ENCODE assay signal across 20 cellular contexts in the genomic region with DNA sequence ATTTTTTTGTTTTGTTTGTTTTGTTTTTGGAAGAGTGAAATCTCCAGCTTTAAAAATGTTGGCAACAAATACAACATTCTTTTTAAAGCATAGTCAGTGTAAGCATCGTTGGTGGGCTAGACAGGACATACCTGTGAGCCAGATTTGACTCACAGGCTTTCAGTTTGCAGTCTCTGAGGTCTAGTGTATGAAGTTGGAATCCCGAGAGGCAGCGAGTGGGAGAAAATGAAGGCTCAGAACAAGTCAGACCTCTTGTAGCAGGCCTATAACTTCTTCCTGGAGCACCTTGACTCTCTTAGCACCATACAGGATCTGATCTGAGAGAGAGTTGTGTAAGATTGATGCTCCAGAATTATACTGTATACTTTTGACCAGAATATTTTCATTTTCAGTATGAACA.
DNase-seq lines count a peak whose midpoint lies in the region; ATAC-seq, FAIRE-seq and TF ChIP-seq lines count a peak whose summit lies in the region.
"Had no signal": no experiment of that assay in that cellular context is flagged by ENCODE, and none has a peak within 500 bp of the region (broad histone marks: within the 10 kb centered on the region; RNA-seq: fewer than 3 reads in every experiment).

No MANE protein-coding gene starts in this region.

- BruUV-seq in Caco-2 (replicated peaks; lab: Mats Ljungman, UMichigan) = no TSS peak

- peaks cover 6% of the 10 kb centered on the region for H3K9me3 Mint-ChIP-seq in Caco-2 (ENCODE audit: unreplicated experiment)
- H3K9me3 Mint-ChIP-seq: CD4-positive, alpha-beta T cell; H9 had no signal

- CTCF ChIA-PET in Caco-2 (lab: Charles Lee) = no interaction called here

- no peak overlapping the region for H3K27ac Mint-ChIP-seq in Caco-2 (ENCODE audit: unreplicated experiment)
- H3K27ac Mint-ChIP-seq: CD4-positive, alpha-beta T cell; H9 had no signal

- no peak overlapping the region for H3K4me3 Mint-ChIP-seq in Caco-2 (ENCODE audit: unreplicated experiment)
- H3K4me3 Mint-ChIP-seq: CD4-positive, alpha-beta T cell; H9 had no signal

- H3K27me3 Mint-ChIP-seq in Caco-2 (ENCODE audit: insufficient read depth, unreplicated experiment) = no peaks in the 10 kb centered on the region
- H3K27me3 Mint-ChIP-seq: CD4-positive, alpha-beta T cell had no signal

- H3K4me1 ChIP-seq in body of pancreas = no peaks in the 10 kb centered on the region
- no peaks in the 10 kb centered on the region for H3K4me1 ChIP-seq in Caco-2
- H3K4me1 ChIP-seq: A549 had no signal

- no peaks in the 10 kb centered on the region for H3K27me3 ChIP-seq in bronchial epithelial cell (ENCODE audit: control insufficient read depth, insufficient read depth, low read length)
- no peaks in the 10 kb centered on the region for H3K27me3 ChIP-seq in body of pancreas
- no peaks in the 10 kb centered on the region for H3K27me3 ChIP-seq in Caco-2 (replicated peaks; ENCODE audit: control insufficient read depth, insufficient read depth, low read length)

- H3K27ac ChIP-seq in body of pancreas = no peak overlapping the region
- H3K27ac ChIP-seq: 22Rv1, A549, C4-2B, HL-60, KMS-11 had no signal

- peaks cover 34% of the 10 kb centered on the region for H3K36me3 Mint-ChIP-seq in Caco-2 (ENCODE audit: insufficient read depth, unreplicated experiment)

- no peaks in the 10 kb centered on the region for H3K4me1 Mint-ChIP-seq in Caco-2 (ENCODE audit: low read depth, unreplicated experiment)

- FAIRE-seq in bronchial epithelial cell (lab: Jason Lieb, UNC) = no peak
- FAIRE-seq: A549 had no signal

- H3K9me3 ChIP-seq in body of pancreas = no peaks in the 10 kb centered on the region
- H3K9me3 ChIP-seq in Caco-2 = no peaks in the 10 kb centered on the region
- H3K9me3 ChIP-seq: A549 had no signal

- WGBS in body of pancreas, 2 donors = 54 to 61% methylated on average over 3 of the region's 3 CpGs

- intact Hi-C loops in body of pancreas (cut with DNase I) (no loop called here), Caco-2 (cut with micrococcal nuclease; ENCODE audit: unreplicated experiment) (no loop called here)

- POLR2A ChIA-PET in Caco-2 (lab: Charles Lee) = no interaction called here

- TF ChIP-seq POLR2A in body of pancreas (IDR thresholded peaks at IDR 0.05) = no peak

- no peaks in the 10 kb centered on the region for H3K36me3 ChIP-seq in bronchial epithelial cell (ENCODE audit: control insufficient read depth, insufficient read depth, low read length)
- H3K36me3 ChIP-seq in body of pancreas (replicated peaks in 1 of 2; ENCODE audit: insufficient read depth in 1 of 2, low read depth in 2 of 2) = no peaks in the 10 kb centered on the region
- no peaks in the 10 kb centered on the region for H3K36me3 ChIP-seq in Caco-2 (ENCODE audit: control insufficient read depth, insufficient read depth, low read length)

- peak; percentile 61 for DNase-seq in GM12865 (ENCODE audit: low read depth)
- DNase-seq in bronchial epithelial cell (ENCODE audit: low read depth) = peak; percentile 3
- DNase-seq in central memory CD4-positive, alpha-beta T cell = no peak
- DNase-seq in body of pancreas = no peak
- no peak for DNase-seq in Caco-2
- DNase-seq: AML-193; CD4-positive, alpha-beta T cell; DMS153; DMS79; GDM1; GOT3; H9 had no signal

- peak; percentile 40 for ATAC-seq in HG02798 (IDR thresholded peaks at IDR 0.05; ENCODE audit: poor library complexity, unreplicated experiment)
- peak; percentile 39 for ATAC-seq in HG03565 (IDR thresholded peaks at IDR 0.05; ENCODE audit: unreplicated experiment)
- no peak for ATAC-seq in body of pancreas
- no peak for ATAC-seq in GM19035 (IDR thresholded peaks at IDR 0.05; ENCODE audit: unreplicated experiment)
- ATAC-seq: A549 had no signal

- no peak overlapping the region for H3K4me3 ChIP-seq in GM12865 (ENCODE audit: low read depth, low read length)
- H3K4me3 ChIP-seq in bronchial epithelial cell (ENCODE audit: low read depth, low read length) = no peak overlapping the region
- H3K4me3 ChIP-seq in body of pancreas = no peak overlapping the region
- no peak overlapping the region for H3K4me3 ChIP-seq in Caco-2 (ENCODE audit: low read depth, low read length)
- H3K4me3 ChIP-seq: A549 had no signal

- TF ChIP-seq CTCF in GM12865 (IDR thresholded peaks at IDR 0.05; ENCODE audit: insufficient read depth, low read depth, low read length, missing control alignments) = no peak
- TF ChIP-seq CTCF in bronchial epithelial cell (IDR thresholded peaks at IDR 0.05; ENCODE audit: insufficient read depth, low read length, severe bottlenecking) = no peak
- no peak for TF ChIP-seq CTCF in body of pancreas (IDR thresholded peaks at IDR 0.05)
- no peak for TF ChIP-seq CTCF in Caco-2 (IDR thresholded peaks at IDR 0.05; ENCODE audit: insufficient read depth in 1 of 2, low read depth in 1 of 2, low read length in 1 of 2, severe bottlenecking in 1 of 2, unreplicated experiment in 1 of 2)

Comparison
In these comparisons a context has a peak if more than half of its experiments do, and no peak if none do; other contexts are left out.
1. DNase-seq: peak in GM12865 (single experiment) and bronchial epithelial cell (single experiment); none in central memory CD4-positive, alpha-beta T cell (single experiment), body of pancreas (0 of 4) and Caco-2 (0 of 2).
2. ATAC-seq: peak in HG02798 (single experiment) and HG03565 (single experiment); none in body of pancreas (single experiment) and GM19035 (single experiment).